In genomic region chr3:170703121-170703588, GRCh38 we compare ENCODE assay signal across 1 cellular context.
TF ChIP-seq lines count a peak whose summit lies in the region.

No MANE protein-coding gene starts in this region.

TF ChIP-seq in SK-N-SH, 30 proteins besides CTCF, POLR2A, EP300 and RAD21 (continued from another document):
- TF ChIP-seq ZBTB33 (IDR thresholded peaks at IDR 0.05; ENCODE audit: borderline replicate concordance, low read depth) = 0 out of 2 replicates have a peak, but pooled peaks have one; percentile 34
- TF ChIP-seq, protein P1, sequence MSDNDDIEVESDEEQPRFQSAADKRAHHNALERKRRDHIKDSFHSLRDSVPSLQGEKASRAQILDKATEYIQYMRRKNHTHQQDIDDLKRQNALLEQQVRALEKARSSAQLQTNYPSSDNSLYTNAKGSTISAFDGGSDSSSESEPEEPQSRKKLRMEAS (IDR thresholded peaks at IDR 0.05; ENCODE audit: low read depth) = peak; percentile 86
- no peak for TF ChIP-seq GATA2 (CRISPR knock-in tag; IDR thresholded peaks at IDR 0.05)
- 0 out of 2 replicates have a peak, but pooled peaks have one; percentile 34 for TF ChIP-seq YY1 (IDR thresholded peaks at IDR 0.05; ENCODE audit: low read depth)
- no peak for TF ChIP-seq SMC3 (IDR thresholded peaks at IDR 0.05; ENCODE audit: low read depth, low read length)
- TF ChIP-seq, protein P2, sequence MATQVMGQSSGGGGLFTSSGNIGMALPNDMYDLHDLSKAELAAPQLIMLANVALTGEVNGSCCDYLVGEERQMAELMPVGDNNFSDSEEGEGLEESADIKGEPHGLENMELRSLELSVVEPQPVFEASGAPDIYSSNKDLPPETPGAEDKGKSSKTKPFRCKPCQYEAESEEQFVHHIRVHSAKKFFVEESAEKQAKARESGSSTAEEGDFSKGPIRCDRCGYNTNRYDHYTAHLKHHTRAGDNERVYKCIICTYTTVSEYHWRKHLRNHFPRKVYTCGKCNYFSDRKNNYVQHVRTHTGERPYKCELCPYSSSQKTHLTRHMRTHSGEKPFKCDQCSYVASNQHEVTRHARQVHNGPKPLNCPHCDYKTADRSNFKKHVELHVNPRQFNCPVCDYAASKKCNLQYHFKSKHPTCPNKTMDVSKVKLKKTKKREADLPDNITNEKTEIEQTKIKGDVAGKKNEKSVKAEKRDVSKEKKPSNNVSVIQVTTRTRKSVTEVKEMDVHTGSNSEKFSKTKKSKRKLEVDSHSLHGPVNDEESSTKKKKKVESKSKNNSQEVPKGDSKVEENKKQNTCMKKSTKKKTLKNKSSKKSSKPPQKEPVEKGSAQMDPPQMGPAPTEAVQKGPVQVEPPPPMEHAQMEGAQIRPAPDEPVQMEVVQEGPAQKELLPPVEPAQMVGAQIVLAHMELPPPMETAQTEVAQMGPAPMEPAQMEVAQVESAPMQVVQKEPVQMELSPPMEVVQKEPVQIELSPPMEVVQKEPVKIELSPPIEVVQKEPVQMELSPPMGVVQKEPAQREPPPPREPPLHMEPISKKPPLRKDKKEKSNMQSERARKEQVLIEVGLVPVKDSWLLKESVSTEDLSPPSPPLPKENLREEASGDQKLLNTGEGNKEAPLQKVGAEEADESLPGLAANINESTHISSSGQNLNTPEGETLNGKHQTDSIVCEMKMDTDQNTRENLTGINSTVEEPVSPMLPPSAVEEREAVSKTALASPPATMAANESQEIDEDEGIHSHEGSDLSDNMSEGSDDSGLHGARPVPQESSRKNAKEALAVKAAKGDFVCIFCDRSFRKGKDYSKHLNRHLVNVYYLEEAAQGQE (IDR thresholded peaks at IDR 0.05; ENCODE audit: low read depth, low read length) = no peak
- no peak for TF ChIP-seq CHD2 (IDR thresholded peaks at IDR 0.05; ENCODE audit: low read length, partially characterized antibody)
- TF ChIP-seq NRF1 (IDR thresholded peaks at IDR 0.05; ENCODE audit: low read depth, low read length) = no peak
- TF ChIP-seq MXI1 (IDR thresholded peaks at IDR 0.05; ENCODE audit: low read depth, low read length) = no peak
- no peak for TF ChIP-seq FOXJ3 (CRISPR knock-in tag; IDR thresholded peaks at IDR 0.05)
- TF ChIP-seq NFIC (IDR thresholded peaks at IDR 0.05; ENCODE audit: borderline replicate concordance) = peak; percentile 73
- no peak for TF ChIP-seq GABPA (IDR thresholded peaks at IDR 0.05; ENCODE audit: low read depth)
- TF ChIP-seq RXRA (IDR thresholded peaks at IDR 0.05; ENCODE audit: borderline replicate concordance, low read depth) = peak; percentile 83; the same call in 1 of the 2 replicates
- TF ChIP-seq POLR2AphosphoS5 (IDR thresholded peaks at IDR 0.05; ENCODE audit: low read depth, low read length) = no peak; the same call in 1 of the 2 replicates
- TF ChIP-seq RFX5 (IDR thresholded peaks at IDR 0.05; ENCODE audit: low read length) = no peak
- TF ChIP-seq FOSL2 (IDR thresholded peaks at IDR 0.05; ENCODE audit: borderline replicate concordance, low read depth) = peak; percentile 91
- TF ChIP-seq, protein P3, sequence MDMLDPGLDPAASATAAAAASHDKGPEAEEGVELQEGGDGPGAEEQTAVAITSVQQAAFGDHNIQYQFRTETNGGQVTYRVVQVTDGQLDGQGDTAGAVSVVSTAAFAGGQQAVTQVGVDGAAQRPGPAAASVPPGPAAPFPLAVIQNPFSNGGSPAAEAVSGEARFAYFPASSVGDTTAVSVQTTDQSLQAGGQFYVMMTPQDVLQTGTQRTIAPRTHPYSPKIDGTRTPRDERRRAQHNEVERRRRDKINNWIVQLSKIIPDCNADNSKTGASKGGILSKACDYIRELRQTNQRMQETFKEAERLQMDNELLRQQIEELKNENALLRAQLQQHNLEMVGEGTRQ (IDR thresholded peaks at IDR 0.05; ENCODE audit: borderline replicate concordance, low read depth, low read length) = no peak
- peak; percentile 19; the same call in 1 of the 2 replicates for TF ChIP-seq FOXM1 (IDR thresholded peaks at IDR 0.05; ENCODE audit: low read depth)
- TF ChIP-seq TAF1 (IDR thresholded peaks at IDR 0.05; ENCODE audit: borderline replicate concordance, low read depth, low read length) = peak; percentile 47; the same call in 1 of the 2 replicates
- TF ChIP-seq ELF1 (IDR thresholded peaks at IDR 0.05) = no peak
- TF ChIP-seq EZH2phosphoT487 (IDR thresholded peaks at IDR 0.05; ENCODE audit: borderline replicate concordance, low read depth) = no peak
- TF ChIP-seq, protein P4, sequence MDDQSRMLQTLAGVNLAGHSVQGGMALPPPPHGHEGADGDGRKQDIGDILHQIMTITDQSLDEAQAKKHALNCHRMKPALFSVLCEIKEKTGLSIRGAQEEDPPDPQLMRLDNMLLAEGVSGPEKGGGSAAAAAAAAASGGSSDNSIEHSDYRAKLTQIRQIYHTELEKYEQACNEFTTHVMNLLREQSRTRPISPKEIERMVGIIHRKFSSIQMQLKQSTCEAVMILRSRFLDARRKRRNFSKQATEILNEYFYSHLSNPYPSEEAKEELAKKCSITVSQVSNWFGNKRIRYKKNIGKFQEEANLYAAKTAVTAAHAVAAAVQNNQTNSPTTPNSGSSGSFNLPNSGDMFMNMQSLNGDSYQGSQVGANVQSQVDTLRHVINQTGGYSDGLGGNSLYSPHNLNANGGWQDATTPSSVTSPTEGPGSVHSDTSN (IDR thresholded peaks at IDR 0.05) = peak; percentile 67
- peak; percentile 91 for TF ChIP-seq TCF12 (IDR thresholded peaks at IDR 0.05)
- TF ChIP-seq SIN3A (IDR thresholded peaks at IDR 0.05; ENCODE audit: borderline replicate concordance, low read depth, low read length) = no peak
TF ChIP-seq in SK-N-SH: peak in this region for 12.
